ENCODE assay signal across 1 cellular context in the genomic region with DNA sequence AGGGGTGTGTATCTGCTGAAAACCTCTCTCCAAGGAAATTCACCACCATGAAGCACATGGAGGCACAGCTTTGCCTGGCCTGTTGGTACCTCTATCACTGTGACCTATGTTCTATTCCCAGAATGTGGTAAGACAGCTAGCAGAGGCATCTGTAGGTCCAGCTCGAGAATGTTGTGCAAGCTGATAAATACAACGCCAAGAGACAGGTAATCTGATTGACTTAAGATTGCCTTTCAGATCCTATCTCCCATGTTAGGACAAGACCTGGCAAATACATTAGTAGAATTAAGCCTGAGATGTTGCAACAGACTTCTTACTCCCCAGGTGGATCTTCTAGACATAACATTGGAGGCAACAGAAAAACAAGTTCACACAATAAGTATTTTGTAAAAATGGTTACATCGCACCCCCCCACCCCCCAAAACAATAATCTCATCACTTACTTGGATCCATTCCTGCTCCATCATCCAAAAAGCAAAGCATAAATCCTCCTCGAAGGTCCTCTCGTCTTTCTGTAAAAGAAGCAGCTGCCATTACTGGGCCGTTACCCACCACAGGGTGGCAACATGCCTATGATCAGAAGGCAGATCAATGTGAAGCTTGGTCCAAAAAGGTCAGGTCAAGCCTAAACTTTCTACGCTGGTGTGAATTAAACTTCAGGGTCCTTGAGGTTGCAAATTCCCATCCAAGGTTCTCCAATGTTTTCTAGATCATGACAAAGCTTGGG.
TF ChIP-seq lines count a peak whose summit lies in the region.

No MANE protein-coding gene starts in this region.

TF ChIP-seq in H1, 55 proteins besides CTCF, POLR2A, EP300 and RAD21:
- TF ChIP-seq RXRA (IDR thresholded peaks at IDR 0.05; ENCODE audit: insufficient read depth, low read depth, low read length) (no peak), SP1 (IDR thresholded peaks at IDR 0.05; ENCODE audit: low read depth, low read length) (no peak), HDAC6 (IDR thresholded peaks at IDR 0.05; ENCODE audit: low read depth, low read length) (no peak), CREB1 (IDR thresholded peaks at IDR 0.05) (no peak), TCF12 (IDR thresholded peaks at IDR 0.05; ENCODE audit: low read depth, low read length) (no peak), POLR2AphosphoS5 (IDR thresholded peaks at IDR 0.05; ENCODE audit: low read depth, low read length) (no peak), JUND (IDR thresholded peaks at IDR 0.05; ENCODE audit: low read length) (no peak), CEBPB (IDR thresholded peaks at IDR 0.05; ENCODE audit: low read depth, low read length) (no peak), KDM5A (IDR thresholded peaks at IDR 0.05; ENCODE audit: low read length) (no peak)
